1 cellular context compared by ENCODE assay signal in genomic region chr6:31441368-31442267, GRCh38.
TF ChIP-seq lines count a peak whose summit lies in the region.

No MANE protein-coding gene starts in this region.

TF ChIP-seq in K562, 482 proteins besides CTCF, POLR2A, EP300 and RAD21 (continued from another document):
- TF ChIP-seq CBX1 (IDR thresholded peaks at IDR 0.05; ENCODE audit: low read depth) (no peak), ZNF384 (IDR thresholded peaks at IDR 0.05; ENCODE audit: low read depth, low read length) (0 out of 2 replicates have a peak, but pooled peaks have one; percentile 18), ESRRA (IDR thresholded peaks at IDR 0.05; ENCODE audit: borderline replicate concordance, low read depth) (peak; percentile 26; the same call in 1 of the 2 replicates), CC2D1A (IDR thresholded peaks at IDR 0.05) (peak; percentile 65; the same call in 1 of the 2 replicates), ATF2 (CRISPR knock-in tag; IDR thresholded peaks at IDR 0.05) (no peak), USF2 (CRISPR knock-in tag; IDR thresholded peaks at IDR 0.05) (no peak), YY1 (IDR thresholded peaks at IDR 0.05; ENCODE audit: borderline replicate concordance in 1 of 3, control insufficient read depth in 1 of 3, extremely low read depth in 1 of 3, insufficient read depth in 3 of 3, insufficient read length in 1 of 3, insufficient replicate concordance in 2 of 3, low read depth in 1 of 3, low read length in 2 of 3) (peak in 1 of 3 experiments; percentile 20), ZBTB7A (IDR thresholded peaks at IDR 0.05; ENCODE audit: borderline replicate concordance, control insufficient read depth, low read depth, low read length) (peak; percentile 82), RB1 (IDR thresholded peaks at IDR 0.05; ENCODE audit: low read depth) (peak; percentile 83; the same call in 1 of the 2 replicates), NR4A1 (CRISPR knock-in tag; IDR thresholded peaks at IDR 0.05) (no peak), NR4A1 (tag; IDR thresholded peaks at IDR 0.05) (no peak), RBM39 (optimal IDR thresholded peaks at IDR 0.05; ENCODE audit: low read depth, low read length) (no peak), ZNF324 (CRISPR knock-in tag; IDR thresholded peaks at IDR 0.05) (no peak), SRF (CRISPR knock-in tag; IDR thresholded peaks at IDR 0.05) (no peak), THRAP3 (IDR thresholded peaks at IDR 0.05; ENCODE audit: borderline replicate concordance) (no peak)
